11 cellular contexts compared by ENCODE assay signal in genomic region chr3:157335677-157336076, GRCh38.
DNase-seq lines count a peak whose midpoint lies in the region; ATAC-seq and TF ChIP-seq lines count a peak whose summit lies in the region.
"Had no signal": no experiment of that assay in that cellular context is flagged by ENCODE, and none has a peak within 500 bp of the region (broad histone marks: within the 10 kb centered on the region; RNA-seq: fewer than 3 reads in every experiment).

No MANE protein-coding gene starts in this region.

- no peak overlapping the region for H3K9ac ChIP-seq in H9 (ENCODE audit: extremely low read depth, insufficient read length, low read length)
- peak overlapping the region; percentile 39; the same call in 1 of the 2 replicates for H3K9ac ChIP-seq in SK-N-SH

- no peak overlapping the region for H3K23ac ChIP-seq in H9 (ENCODE audit: insufficient read length, low read depth, low read length)

- peaks cover 25% of the 10 kb centered on the region for H3F3A ChIP-seq in SK-N-SH (replicated peaks; ENCODE audit: insufficient read depth)

- POLR2A ChIA-PET in SK-N-SH (lab: Yijun Ruan, JAX): no interaction called here
- POLR2A ChIA-PET in CD8-positive, alpha-beta T cell (lab: Charles Lee): no interaction called here

- H2BK15ac ChIP-seq in H9 (ENCODE audit: low read depth, low read length): no peak overlapping the region

- H3K14ac ChIP-seq in H9 (ENCODE audit: insufficient read depth, low read length): no peak overlapping the region

- TF ChIP-seq RAD21 in SK-N-SH (IDR thresholded peaks at IDR 0.05; ENCODE audit: low read length): no peak

- no peak overlapping the region for H2BK20ac ChIP-seq in H9 (ENCODE audit: low read depth, low read length, poor library complexity, severe bottlenecking)

- H4K20me1 ChIP-seq in H9 (ENCODE audit: control insufficient read depth, insufficient read depth, insufficient read length) (no peaks in the 10 kb centered on the region), SK-N-SH (ENCODE audit: insufficient read depth) (no peaks in the 10 kb centered on the region)

- H3K4me1 ChIP-seq in H9 (ENCODE audit: insufficient read depth, low read length): no peaks in the 10 kb centered on the region; the same call in 1 of the 2 replicates
- peaks cover 0 to 31% of the 10 kb centered on the region in 2 experiments; a peak in 3 of 4 replicates for H3K4me1 ChIP-seq in SK-N-SH (ENCODE audit: control insufficient read depth in 1 of 2, insufficient read depth in 2 of 2, low read depth in 1 of 2, low read length in 1 of 2)
- H3K4me1 ChIP-seq in foreskin keratinocyte: no peaks in the 10 kb centered on the region
- H3K4me1 ChIP-seq in prostate gland (replicated peaks): no peaks in the 10 kb centered on the region
- no peaks in the 10 kb centered on the region for H3K4me1 ChIP-seq in CD8-positive, alpha-beta T cell (ENCODE audit: insufficient read depth, low read length)
- H3K4me1 ChIP-seq in gastroesophageal sphincter: no peaks in the 10 kb centered on the region

- H3K9me2 ChIP-seq in SK-N-SH: no peaks in the 10 kb centered on the region

- H3K4ac ChIP-seq in H9 (ENCODE audit: low read depth, low read length): no peak overlapping the region

- peak; percentile 35 for ATAC-seq in foreskin keratinocyte
- ATAC-seq in CD8-positive, alpha-beta T cell: no peak
- ATAC-seq in gastroesophageal sphincter: no peak
- ATAC-seq: left ventricle myocardium superior had no signal

- no peak overlapping the region for H4K91ac ChIP-seq in H9 (ENCODE audit: insufficient read length, low read depth, low read length)

- peak; percentile 68 for DNase-seq in H9
- no peak for DNase-seq in SK-N-SH
- DNase-seq in foreskin keratinocyte: no peak
- DNase-seq in skeletal muscle cell (ENCODE audit: low read depth): peak; percentile 65
- DNase-seq in prostate gland (ENCODE audit: low spot score): no peak
- no peak for DNase-seq in activated T-helper 2 cell treated with anti-CD3 and anti-CD28 coated beads, Interferon-gamma antibody, Interleukin-2, Interleukin-4, amounts not matched to agents 10 μg/mL and 5 μg/mL and 100 μg/mL, durations not matched to agents 14 hours and 24 hours and 36 hours (ENCODE audit: low spot score)
- DNase-seq in CD8-positive, alpha-beta T cell: no peak
- DNase-seq: Karpas-422, left ventricle myocardium superior had no signal

- peaks cover 12 to 15% of the 10 kb centered on the region in 2 experiments for H3K9me3 Mint-ChIP-seq in H9
- H3K9me3 Mint-ChIP-seq in activated T-helper 2 cell treated with anti-CD3 and anti-CD28 coated beads, Interferon-gamma antibody, Interleukin-2, Interleukin-4, amounts not matched to agents 10 μg/mL and 5 μg/mL and 100 μg/mL, durations not matched to agents 14 hours and 24 hours and 36 hours: no peaks in the 10 kb centered on the region
- no peaks in the 10 kb centered on the region for H3K9me3 Mint-ChIP-seq in CD8-positive, alpha-beta T cell

- H2BK12ac ChIP-seq in H9 (ENCODE audit: insufficient read length, low read depth, low read length): no peak overlapping the region

- peaks cover 9% of the 10 kb centered on the region for H3K9me3 ChIP-seq in H9 (ENCODE audit: control insufficient read depth, low read depth, low read length)
- no peaks in the 10 kb centered on the region for H3K9me3 ChIP-seq in SK-N-SH
- H3K9me3 ChIP-seq in prostate gland: no peaks in the 10 kb centered on the region
- no peaks in the 10 kb centered on the region for H3K9me3 ChIP-seq in CD8-positive, alpha-beta T cell (ENCODE audit: low read length)
- H3K9me3 ChIP-seq in gastroesophageal sphincter: peaks cover 0 to 17% (median 0%) of the 10 kb centered on the region in 3 donors

- peaks cover 2 to 13% (median 7%) of the 10 kb centered on the region in 3 experiments; a peak in 5 of 7 replicates for H3K36me3 Mint-ChIP-seq in H9 (ENCODE audit: insufficient read depth in 1 of 3, low read depth in 3 of 3)
- no peaks in the 10 kb centered on the region for H3K36me3 Mint-ChIP-seq in activated T-helper 2 cell treated with anti-CD3 and anti-CD28 coated beads, Interferon-gamma antibody, Interleukin-2, Interleukin-4, amounts not matched to agents 10 μg/mL and 5 μg/mL and 100 μg/mL, durations not matched to agents 14 hours and 24 hours and 36 hours (ENCODE audit: low read depth)
- H3K36me3 Mint-ChIP-seq in CD8-positive, alpha-beta T cell: peaks cover 8% of the 10 kb centered on the region

- TF ChIP-seq POLR2A in prostate gland (IDR thresholded peaks at IDR 0.05) (no peak), gastroesophageal sphincter (IDR thresholded peaks at IDR 0.05) (no peak)

- H3K36me3 ChIP-seq in SK-N-SH (replicated peaks in 1 of 2; ENCODE audit: control insufficient read depth in 1 of 2, insufficient read depth in 2 of 2, low read length in 1 of 2) (no peaks in the 10 kb centered on the region), prostate gland (no peaks in the 10 kb centered on the region), gastroesophageal sphincter (no peaks in the 10 kb centered on the region)
- H3K36me3 ChIP-seq in CD8-positive, alpha-beta T cell (ENCODE audit: insufficient read depth, low read length): no peaks in the 10 kb centered on the region

- H3K4me2 ChIP-seq in H9 (ENCODE audit: insufficient read depth, insufficient read length, low read length): peak overlapping the region; percentile 1
- 0 out of 2 replicates have a peak overlapping the region, but pooled peaks have one; percentile 20 for H3K4me2 ChIP-seq in SK-N-SH

- no peak overlapping the region for H2AFZ ChIP-seq in H9 (ENCODE audit: low read length)
- peak overlapping the region; percentile 71 for H2AFZ ChIP-seq in SK-N-SH (ENCODE audit: low read depth)

- no peak overlapping the region for H3K56ac ChIP-seq in H9 (ENCODE audit: insufficient read length, low read depth, low read length)

- no peak overlapping the region for H3K27ac ChIP-seq in H9 (ENCODE audit: insufficient read length, low read depth, low read length)
- H3K27ac ChIP-seq in SK-N-SH (ENCODE audit: low read depth in 2 of 2, low read length in 1 of 2): peak overlapping the region in 1 of 2 experiments; percentile 72; a peak in 2 of 4 replicates
- H3K27ac ChIP-seq in foreskin keratinocyte: no peak overlapping the region
- no peak overlapping the region for H3K27ac ChIP-seq in prostate gland
- no peak overlapping the region for H3K27ac ChIP-seq in CD8-positive, alpha-beta T cell (ENCODE audit: low read depth, low read length)
- no peak overlapping the region for H3K27ac ChIP-seq in gastroesophageal sphincter

- H3K23me2 ChIP-seq in H9 (ENCODE audit: insufficient read length, low read depth, low read length, poor library complexity, severe bottlenecking): no peaks in the 10 kb centered on the region

- intact Hi-C loops in prostate gland (cut with DNase I): no loop called here
- intact Hi-C loops in activated T-helper 2 cell treated with anti-CD3 and anti-CD28 coated beads, Interferon-gamma antibody, Interleukin-2, Interleukin-4, amounts not matched to agents 10 μg/mL and 5 μg/mL and 100 μg/mL, durations not matched to agents 14 hours and 24 hours and 36 hours (cut with micrococcal nuclease): no loop called here
- intact Hi-C loops in CD8-positive, alpha-beta T cell (cut with DNase I, micrococcal nuclease): no loop called here

- no peak overlapping the region for H4K8ac ChIP-seq in H9 (replicated peaks; ENCODE audit: insufficient read length, low read depth, low read length)

- H2BK5ac ChIP-seq in H9 (ENCODE audit: insufficient read length, low read length): no peak overlapping the region

- CTCF ChIA-PET in SK-N-SH (lab: Yijun Ruan, JAX): interaction anchor here (1.1 to 1.8 kb wide), 2 partner anchors 12 to 131 kb away, joined by 3 to 5 read pairs; no protein-coding TSS in a partner anchor
- CTCF ChIA-PET in CD8-positive, alpha-beta T cell (lab: Charles Lee): no interaction called here

- H3K27ac Mint-ChIP-seq in H9: peak overlapping the region; percentile 23 to 82 (median 63)
- H3K27ac Mint-ChIP-seq in activated T-helper 2 cell treated with anti-CD3 and anti-CD28 coated beads, Interferon-gamma antibody, Interleukin-2, Interleukin-4, amounts not matched to agents 10 μg/mL and 5 μg/mL and 100 μg/mL, durations not matched to agents 14 hours and 24 hours and 36 hours: no peak overlapping the region
- H3K27ac Mint-ChIP-seq in CD8-positive, alpha-beta T cell: no peak overlapping the region
- H3K27ac Mint-ChIP-seq: activated naive CD8-positive, alpha-beta T cell had no signal

- no peak overlapping the region for H2BK120ac ChIP-seq in H9 (ENCODE audit: low read depth, low read length, poor library complexity, severe bottlenecking)

- H3T11ph ChIP-seq in H9 (ENCODE audit: low read length): no peak overlapping the region

- no peak overlapping the region for H3K18ac ChIP-seq in H9 (ENCODE audit: insufficient read length, low read depth, low read length)

- WGBS in H9 (ENCODE audit: extremely low coverage, insufficient read length, low lambda C conversion rate): no CpG with 5 or more reads among the region's 5 CpGs
- 41% methylated on average over 5 of the region's 5 CpGs for WGBS in SK-N-SH (ENCODE audit: low lambda C conversion rate)
- 60% methylated on average over 5 of the region's 5 CpGs for WGBS in prostate gland
- 75 to 78% methylated on average over 5 of the region's 5 CpGs for WGBS in gastroesophageal sphincter (ENCODE audit: low coverage in 1 of 2), 2 donors

- peaks cover 22 to 23% of the 10 kb centered on the region in 2 experiments for H3K4me1 Mint-ChIP-seq in H9
- no peaks in the 10 kb centered on the region for H3K4me1 Mint-ChIP-seq in activated T-helper 2 cell treated with anti-CD3 and anti-CD28 coated beads, Interferon-gamma antibody, Interleukin-2, Interleukin-4, amounts not matched to agents 10 μg/mL and 5 μg/mL and 100 μg/mL, durations not matched to agents 14 hours and 24 hours and 36 hours (ENCODE audit: low read depth)
- no peaks in the 10 kb centered on the region for H3K4me1 Mint-ChIP-seq in CD8-positive, alpha-beta T cell (ENCODE audit: low read depth)

- no peak overlapping the region for H4K5ac ChIP-seq in H9 (ENCODE audit: insufficient read length, low read depth, low read length)

- TF ChIP-seq EP300 in SK-N-SH (IDR thresholded peaks at IDR 0.05; ENCODE audit: borderline replicate concordance in 1 of 2, low read depth in 1 of 2, low read length in 1 of 2): no peak
- no peak for TF ChIP-seq EP300 in gastroesophageal sphincter (IDR thresholded peaks at IDR 0.05)

- no peak overlapping the region for H3K4me3 ChIP-seq in SK-N-SH (ENCODE audit: low read depth in 2 of 2, low read length in 1 of 2)
- H3K4me3 ChIP-seq in skeletal muscle cell (ENCODE audit: low read depth, low read length): no peak overlapping the region
- H3K4me3 ChIP-seq in prostate gland: no peak overlapping the region
- no peak overlapping the region for H3K4me3 ChIP-seq in CD8-positive, alpha-beta T cell (ENCODE audit: low read depth, low read length)
- no peak overlapping the region for H3K4me3 ChIP-seq in gastroesophageal sphincter

- peak overlapping the region; percentile 0 to 4; a peak in 2 of 5 replicates for H3K4me3 Mint-ChIP-seq in H9
- H3K4me3 Mint-ChIP-seq in activated T-helper 2 cell treated with anti-CD3 and anti-CD28 coated beads, Interferon-gamma antibody, Interleukin-2, Interleukin-4, amounts not matched to agents 10 μg/mL and 5 μg/mL and 100 μg/mL, durations not matched to agents 14 hours and 24 hours and 36 hours (ENCODE audit: low read depth): no peak overlapping the region
- H3K4me3 Mint-ChIP-seq in CD8-positive, alpha-beta T cell: no peak overlapping the region
- H3K4me3 Mint-ChIP-seq: activated naive CD8-positive, alpha-beta T cell had no signal

- no peaks in the 10 kb centered on the region for H3K27me3 ChIP-seq in H9 (ENCODE audit: insufficient read depth, low read length)
- no peaks in the 10 kb centered on the region for H3K27me3 ChIP-seq in SK-N-SH (ENCODE audit: insufficient read depth)
- no peaks in the 10 kb centered on the region for H3K27me3 ChIP-seq in foreskin keratinocyte
- no peaks in the 10 kb centered on the region for H3K27me3 ChIP-seq in prostate gland (replicated peaks; ENCODE audit: insufficient read depth)
- no peaks in the 10 kb centered on the region for H3K27me3 ChIP-seq in CD8-positive, alpha-beta T cell (ENCODE audit: insufficient read depth, low read length)
- H3K27me3 ChIP-seq in gastroesophageal sphincter: no peaks in the 10 kb centered on the region

- H2AK5ac ChIP-seq in H9 (ENCODE audit: insufficient read length, low read length): no peak overlapping the region

- no peaks in the 10 kb centered on the region for H3K79me1 ChIP-seq in H9 (ENCODE audit: insufficient read depth, low read depth, low read length, poor library complexity, severe bottlenecking)

- H3K27me3 Mint-ChIP-seq in H9 (ENCODE audit: low read depth): no peaks in the 10 kb centered on the region
- H3K27me3 Mint-ChIP-seq in activated T-helper 2 cell treated with anti-CD3 and anti-CD28 coated beads, Interferon-gamma antibody, Interleukin-2, Interleukin-4, amounts not matched to agents 10 μg/mL and 5 μg/mL and 100 μg/mL, durations not matched to agents 14 hours and 24 hours and 36 hours (ENCODE audit: low read depth): no peaks in the 10 kb centered on the region
- H3K27me3 Mint-ChIP-seq in CD8-positive, alpha-beta T cell (ENCODE audit: low read depth): no peaks in the 10 kb centered on the region
- H3K27me3 Mint-ChIP-seq: activated naive CD8-positive, alpha-beta T cell had no signal

- H3K79me2 ChIP-seq in H9 (ENCODE audit: insufficient read depth, low read length) (no peaks in the 10 kb centered on the region), SK-N-SH (ENCODE audit: insufficient read depth) (no peaks in the 10 kb centered on the region)

- no peak for TF ChIP-seq CTCF in H9 (conservative IDR thresholded peaks at IDR 0.05)
- no peak for TF ChIP-seq CTCF in SK-N-SH (IDR thresholded peaks at IDR 0.05)
- no peak for TF ChIP-seq CTCF in foreskin keratinocyte (conservative IDR thresholded peaks at IDR 0.05)
- no peak for TF ChIP-seq CTCF in prostate gland (IDR thresholded peaks at IDR 0.05)
- no peak for TF ChIP-seq CTCF in CD8-positive, alpha-beta T cell (IDR thresholded peaks at IDR 0.05)
- TF ChIP-seq CTCF in gastroesophageal sphincter (IDR thresholded peaks at IDR 0.05): no peak

Comparison
In these comparisons a context has a peak if more than half of its experiments do, and no peak if none do; other contexts are left out.
1. DNase-seq: peak in H9 (single experiment) and skeletal muscle cell (single experiment); none in SK-N-SH (single experiment), foreskin keratinocyte (0 of 2), prostate gland (single experiment), activated T-helper 2 cell treated with anti-CD3 and anti-CD28 coated beads, Interferon-gamma antibody, Interleukin-2, Interleukin-4, amounts not matched to agents 10 μg/mL and 5 μg/mL and 100 μg/mL, durations not matched to agents 14 hours and 24 hours and 36 hours (single experiment) and CD8-positive, alpha-beta T cell (0 of 7).
2. H3K27ac Mint-ChIP-seq: peak in H9 (3 of 3); none in activated T-helper 2 cell treated with anti-CD3 and anti-CD28 coated beads, Interferon-gamma antibody, Interleukin-2, Interleukin-4, amounts not matched to agents 10 μg/mL and 5 μg/mL and 100 μg/mL, durations not matched to agents 14 hours and 24 hours and 36 hours (single experiment) and CD8-positive, alpha-beta T cell (single experiment).
3. H3K4me3 Mint-ChIP-seq: peak in H9 (2 of 2); none in activated T-helper 2 cell treated with anti-CD3 and anti-CD28 coated beads, Interferon-gamma antibody, Interleukin-2, Interleukin-4, amounts not matched to agents 10 μg/mL and 5 μg/mL and 100 μg/mL, durations not matched to agents 14 hours and 24 hours and 36 hours (single experiment) and CD8-positive, alpha-beta T cell (single experiment).